In the genomic region with DNA sequence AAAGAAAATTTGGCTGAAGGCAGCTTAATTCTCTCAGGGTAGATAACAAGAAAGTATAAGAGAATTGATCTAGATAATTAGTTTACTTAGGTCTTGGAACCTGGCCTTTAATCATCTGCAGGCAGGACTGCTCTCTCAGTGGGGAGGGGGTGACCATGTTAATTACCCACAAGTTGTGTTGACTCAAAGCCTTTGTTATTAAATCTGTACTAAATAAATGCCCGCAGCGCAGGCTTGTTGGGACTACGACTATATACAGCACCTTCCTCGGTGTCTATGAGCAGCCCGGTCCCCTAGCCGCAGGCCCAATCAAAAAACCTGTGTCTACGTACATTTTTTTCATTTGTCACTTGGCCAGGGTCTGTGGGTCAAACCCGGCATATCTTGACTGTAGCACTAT, we compare ENCODE assay signal across 24 cellular contexts.
"Had no signal": no experiment of that assay in that cellular context is flagged by ENCODE, and none has a peak within 500 bp of the region (broad histone marks: within the 10 kb centered on the region; RNA-seq: fewer than 3 reads in every experiment).

No MANE protein-coding gene starts in this region.

- DNase-seq: colonic mucosa; cortex of kidney; dermis blood vessel endothelial cell; dorsolateral prefrontal cortex; effector CD4-positive, alpha-beta T cell; effector CD8-positive, alpha-beta T cell; effector memory CD4-positive, alpha-beta T cell; effector memory CD8-positive, alpha-beta T cell; endodermal cell; esophagus squamous epithelium; foreskin fibroblast; foreskin melanocyte; gastrocnemius medialis; glutamatergic neuron; head of caudate nucleus; heart left ventricle; heart right ventricle had no signal

- H3K9me3 Mint-ChIP-seq: dendritic cell treated with granulocyte-macrophage colony-stimulating factor and Interleukin-4, amounts not matched to agents 40 ng/mL and 50 ng/mL, for 4 days; effector memory CD8-positive, alpha-beta T cell had no signal

- H3K27ac ChIP-seq: colonic mucosa, coronary artery, dorsolateral prefrontal cortex, epithelial cell of prostate, esophagus muscularis mucosa, esophagus squamous epithelium, foreskin keratinocyte, gastrocnemius medialis, gastroesophageal sphincter, heart left ventricle, heart right ventricle had no signal

- H3K4me3 Mint-ChIP-seq: dendritic cell treated with granulocyte-macrophage colony-stimulating factor and Interleukin-4, amounts not matched to agents 40 ng/mL and 50 ng/mL, for 4 days; effector memory CD8-positive, alpha-beta T cell; endodermal cell had no signal

- ATAC-seq: effector memory CD8-positive, alpha-beta T cell; esophagus mucosa; foreskin keratinocyte; gastrocnemius medialis; gastroesophageal sphincter; heart left ventricle; heart right ventricle had no signal

- H3K9me3 ChIP-seq: colonic mucosa, esophagus muscularis mucosa, esophagus squamous epithelium, gastrocnemius medialis, gastroesophageal sphincter had no signal

- H3K27me3 ChIP-seq: colonic mucosa, dorsolateral prefrontal cortex, esophagus muscularis mucosa, esophagus squamous epithelium, foreskin keratinocyte, gastrocnemius medialis, gastroesophageal sphincter, heart left ventricle, heart right ventricle had no signal

- H3K4me3 ChIP-seq: colonic mucosa, coronary artery, dorsolateral prefrontal cortex, esophagus muscularis mucosa, esophagus squamous epithelium, gastrocnemius medialis, gastroesophageal sphincter, heart left ventricle, heart right ventricle had no signal

- H3K4me1 ChIP-seq: colonic mucosa, esophagus muscularis mucosa, esophagus squamous epithelium, foreskin keratinocyte, gastrocnemius medialis, gastroesophageal sphincter, heart left ventricle, heart right ventricle had no signal

- H3K27me3 Mint-ChIP-seq: dendritic cell treated with granulocyte-macrophage colony-stimulating factor and Interleukin-4, amounts not matched to agents 40 ng/mL and 50 ng/mL, for 4 days; effector memory CD8-positive, alpha-beta T cell had no signal

- H3K27ac Mint-ChIP-seq: dendritic cell treated with granulocyte-macrophage colony-stimulating factor and Interleukin-4, amounts not matched to agents 40 ng/mL and 50 ng/mL, for 4 days; effector memory CD8-positive, alpha-beta T cell; endodermal cell had no signal

- H3K36me3 ChIP-seq: colonic mucosa, esophagus squamous epithelium had no signal
